ENCODE assay signal across 8 cellular contexts in the genomic region with DNA sequence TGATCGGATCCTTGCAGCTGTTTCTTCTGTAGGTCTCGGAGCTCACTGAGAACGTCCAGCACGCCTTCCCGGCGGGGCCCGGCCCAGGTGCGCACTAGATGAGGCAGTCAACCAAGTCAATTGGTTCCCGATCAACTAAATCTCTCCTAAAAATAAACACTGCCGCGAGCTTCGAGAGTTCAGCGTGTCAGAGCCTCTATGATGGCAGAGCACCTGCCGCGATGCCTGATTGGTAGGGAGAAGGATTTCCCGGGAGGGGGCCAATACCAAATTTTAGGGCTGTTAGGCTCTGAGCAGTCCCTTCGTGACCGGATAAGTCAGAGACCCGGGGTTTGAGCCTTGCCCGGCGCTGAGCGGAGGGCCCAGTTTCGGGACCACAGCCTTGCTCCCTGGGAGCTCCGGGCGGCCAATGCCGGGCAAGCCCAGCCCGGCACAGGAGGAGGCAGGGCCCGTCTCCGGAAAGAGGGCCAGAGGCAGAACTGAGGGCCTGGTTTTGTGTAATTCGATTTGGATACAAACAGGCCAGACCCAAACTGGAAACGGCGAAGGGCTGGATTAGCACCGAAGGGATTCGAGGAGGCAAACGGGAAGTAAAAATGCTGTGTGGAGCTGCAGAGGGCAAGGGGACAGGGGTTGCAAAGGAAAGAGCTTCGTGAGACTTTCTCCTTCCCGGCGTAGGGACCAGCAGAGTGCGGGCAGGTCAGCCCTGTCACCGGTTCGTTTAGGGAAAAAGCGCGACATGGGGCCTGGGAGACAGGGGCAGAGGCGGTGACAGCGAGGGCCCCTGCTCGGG. TPM values are rescaled to one million over a fixed set of nuclear protein-coding genes. Genes with fewer than 3 reads are reported as not detected.
DNase-seq lines count a peak whose midpoint lies in the region; ATAC-seq and TF ChIP-seq lines count a peak whose summit lies in the region.

No MANE protein-coding gene starts in this region.

- H3K27ac Mint-ChIP-seq in activated CD4-positive, alpha-beta T cell treated with anti-CD3 and anti-CD28 coated beads, Interleukin-2, amount 10 ng/mL, durations not matched to agents 7 days and 5 days: no peak overlapping the region

- H3K79me2 ChIP-seq in PC-3 (ENCODE audit: low read length) (no peaks in the 10 kb centered on the region), parathyroid adenoma (no peaks in the 10 kb centered on the region)

- no peaks in the 10 kb centered on the region for H3F3A ChIP-seq in PC-3 (ENCODE audit: low read length, unreplicated experiment)

- peak overlapping the region; percentile 32; the same call in 1 of the 2 replicates for H3K9ac ChIP-seq in PC-3 (ENCODE audit: low read length)
- no peak overlapping the region for H3K9ac ChIP-seq in parathyroid adenoma

- H3K4me1 Mint-ChIP-seq in activated CD4-positive, alpha-beta T cell treated with anti-CD3 and anti-CD28 coated beads, Interleukin-2, amount 10 ng/mL, durations not matched to agents 7 days and 5 days: peaks cover 8% of the 10 kb centered on the region

- intact Hi-C loops in PC-3 (cut with micrococcal nuclease): loop anchor here (2.0 kb wide), 2 partner anchors 187 to 711 kb away; no protein-coding TSS in a partner anchor

- POLR2A ChIA-PET in activated CD4-positive, alpha-beta T cell treated with anti-CD3 and anti-CD28 coated beads, Interleukin-2, amount 10 ng/mL, durations not matched to agents 7 days and 5 days (lab: Charles Lee): no interaction called here
- POLR2A ChIA-PET in PC-3 (lab: Charles Lee; ENCODE audit: unreplicated experiment): no interaction called here

- no peak for TF ChIP-seq CTCF in PC-3 (conservative IDR thresholded peaks at IDR 0.05; ENCODE audit: low read depth, low read length)
- no peak for TF ChIP-seq CTCF in parathyroid adenoma (IDR thresholded peaks at IDR 0.05)

- H3K4me3 ChIP-seq in PC-3 (ENCODE audit: low read length): peak overlapping the region; percentile 71
- peak overlapping the region; percentile 11 to 34 for H3K4me3 ChIP-seq in esophagus (ENCODE audit: low read depth in 1 of 2, low read length in 2 of 2)
- peak overlapping the region; percentile 42 for H3K4me3 ChIP-seq in parathyroid adenoma (ENCODE audit: low read depth, low read length)

- BruUV-seq in PC-3 (replicated peaks; lab: Mats Ljungman, UMichigan): TSS peak; percentile 32

- H3K27me3 Mint-ChIP-seq in activated CD4-positive, alpha-beta T cell treated with anti-CD3 and anti-CD28 coated beads, Interleukin-2, amount 10 ng/mL, durations not matched to agents 7 days and 5 days: peaks cover 77% of the 10 kb centered on the region

- no peaks in the 10 kb centered on the region for H3K9me3 ChIP-seq in PC-3 (ENCODE audit: low read length)
- peaks cover 0 to 2% of the 10 kb centered on the region in 2 donors for H3K9me3 ChIP-seq in esophagus (ENCODE audit: control insufficient read depth in 2 of 2, insufficient read depth in 1 of 2, low read depth in 1 of 2, low read length in 1 of 2)
- no peaks in the 10 kb centered on the region for H3K9me3 ChIP-seq in parathyroid adenoma (ENCODE audit: control insufficient read depth, low read length)

- no peaks in the 10 kb centered on the region for H3K9me3 Mint-ChIP-seq in activated CD4-positive, alpha-beta T cell treated with anti-CD3 and anti-CD28 coated beads, Interleukin-2, amount 10 ng/mL, durations not matched to agents 7 days and 5 days

- no peaks in the 10 kb centered on the region for H3K9me2 ChIP-seq in PC-3 (replicated peaks; ENCODE audit: low read length)

- DNase-seq in activated CD4-positive, alpha-beta T cell treated with anti-CD3 and anti-CD28 coated beads, Interleukin-2, amount 10 ng/mL, durations not matched to agents 7 days and 5 days: no peak
- no peak for DNase-seq in activated CD4-positive, alpha-beta T cell treated with anti-CD3 and anti-CD28 coated beads for 48 hours
- DNase-seq in PC-3: no peak
- no peak for DNase-seq in SKM-1 treated with dmso at 0.1 percent for 144 hours (lab: John Stamatoyannopoulos, UW; ENCODE audit: unreplicated experiment)

- 9 to 10% methylated on average over 46 of the region's 46 CpGs for WGBS in esophagus, 2 donors

- H3K4me3 Mint-ChIP-seq in activated CD4-positive, alpha-beta T cell treated with anti-CD3 and anti-CD28 coated beads, Interleukin-2, amount 10 ng/mL, durations not matched to agents 7 days and 5 days: peak overlapping the region; percentile 51

- H3K27ac ChIP-seq in PC-3 (ENCODE audit: low read length) (no peak overlapping the region), esophagus (ENCODE audit: low read depth in 2 of 2, low read length in 1 of 2) (no peak overlapping the region), parathyroid adenoma (no peak overlapping the region)

- CTCF ChIA-PET in activated CD4-positive, alpha-beta T cell treated with anti-CD3 and anti-CD28 coated beads, Interleukin-2, amount 10 ng/mL, durations not matched to agents 7 days and 5 days (lab: Charles Lee): no interaction called here
- CTCF ChIA-PET in PC-3 (lab: Charles Lee): no interaction called here

- no peaks in the 10 kb centered on the region for H3K36me3 ChIP-seq in PC-3 (ENCODE audit: low read depth, low read length)
- H3K36me3 ChIP-seq in esophagus (ENCODE audit: control insufficient read depth in 2 of 2, insufficient read depth in 2 of 2, low read length in 1 of 2): no peaks in the 10 kb centered on the region
- H3K36me3 ChIP-seq in parathyroid adenoma (ENCODE audit: control insufficient read depth, insufficient read depth, low read length): no peaks in the 10 kb centered on the region

- no peaks in the 10 kb centered on the region for H3K27me3 ChIP-seq in PC-3 (ENCODE audit: low read length)
- peaks cover 4 to 15% of the 10 kb centered on the region in 2 donors for H3K27me3 ChIP-seq in esophagus (ENCODE audit: control insufficient read depth in 1 of 2, insufficient read depth in 2 of 2, low read length in 2 of 2)
- H3K27me3 ChIP-seq in parathyroid adenoma (ENCODE audit: control insufficient read depth, insufficient read depth, low read length): no peaks in the 10 kb centered on the region

- no peaks in the 10 kb centered on the region for H3K36me3 Mint-ChIP-seq in activated CD4-positive, alpha-beta T cell treated with anti-CD3 and anti-CD28 coated beads, Interleukin-2, amount 10 ng/mL, durations not matched to agents 7 days and 5 days (ENCODE audit: low read depth)

- H3K4me2 ChIP-seq in PC-3 (ENCODE audit: low read length) (peak overlapping the region; percentile 83), parathyroid adenoma (ENCODE audit: low read length) (peak overlapping the region; percentile 71)

- H2AFZ ChIP-seq in PC-3 (ENCODE audit: low read length) (peak overlapping the region; percentile 70), parathyroid adenoma (peak overlapping the region; percentile 86)

- peak; percentile 4 for ATAC-seq in PC-3
- no peak for ATAC-seq in GM21619 (IDR thresholded peaks at IDR 0.05; ENCODE audit: unreplicated experiment)
- ATAC-seq in HG02870 (IDR thresholded peaks at IDR 0.05; ENCODE audit: unreplicated experiment): no peak

- peaks cover 17% of the 10 kb centered on the region for H3K4me1 ChIP-seq in PC-3 (ENCODE audit: insufficient read depth, low read length)
- H3K4me1 ChIP-seq in esophagus (ENCODE audit: control insufficient read depth in 2 of 2, insufficient read depth in 2 of 2, low read length in 1 of 2): peaks cover 7 to 10% of the 10 kb centered on the region in 2 donors
- no peaks in the 10 kb centered on the region for H3K4me1 ChIP-seq in parathyroid adenoma

- no peaks in the 10 kb centered on the region for H4K20me1 ChIP-seq in PC-3 (ENCODE audit: low read length)

RNA-seq across cellular contexts. Expression of a gene that starts 0.6 kb away (rescaled TPM):
- total RNA-seq in activated CD4-positive, alpha-beta T cell treated with anti-CD3 and anti-CD28 coated beads, Interleukin-2, amount 10 ng/mL, durations not matched to agents 7 days and 5 days: not detected
- 0.29 and 0.86 TPM in 2 replicates for total RNA-seq in PC-3 (2014; rRNA removed)
- under 1 TPM; 0.01 to 0.06 TPM for polyA plus RNA-seq in esophagus
